ENCODE assay signal across 8 cellular contexts in the genomic region with DNA sequence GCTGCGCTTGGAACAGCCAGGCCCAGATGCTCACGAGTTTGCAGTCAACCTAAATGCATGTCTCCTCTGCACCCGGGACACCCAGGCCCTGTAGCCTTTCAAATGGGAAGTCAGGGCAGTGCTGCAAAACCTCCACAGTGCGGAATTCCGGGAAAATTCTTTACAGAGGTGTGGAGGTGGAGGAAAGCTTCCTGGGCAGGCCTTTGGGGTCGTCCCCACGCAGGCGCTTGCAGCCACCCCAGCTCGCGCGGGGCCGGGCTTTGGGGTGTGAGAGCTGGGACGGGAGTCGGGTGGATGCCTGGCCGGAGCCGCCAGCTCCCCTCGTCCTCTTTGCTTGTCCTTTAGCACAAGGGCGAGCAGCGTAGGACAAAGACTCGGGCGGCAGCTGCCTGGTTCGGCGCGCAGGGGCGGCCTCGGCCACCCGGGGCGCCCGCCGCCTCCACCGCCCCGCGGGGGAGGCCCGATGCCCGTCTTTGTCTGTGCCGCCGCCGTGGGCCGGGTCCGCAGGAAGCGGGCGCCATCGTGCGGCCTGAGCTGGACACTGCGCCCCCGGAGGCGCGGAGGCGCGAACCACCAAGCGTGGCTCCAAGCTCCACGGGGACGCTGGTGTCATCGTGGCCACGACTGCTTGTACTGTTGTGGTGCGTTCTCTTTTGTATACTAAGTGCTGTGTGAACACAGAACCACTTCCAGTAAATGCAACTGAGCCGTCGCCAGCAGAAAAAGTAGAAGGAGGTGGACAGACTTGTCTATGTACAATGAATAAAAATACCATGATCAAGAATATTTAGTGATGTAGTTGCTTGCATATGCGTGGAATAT. TPM values are rescaled to one million over a fixed set of nuclear protein-coding genes. Genes with fewer than 3 reads are reported as not detected.
DNase-seq lines count a peak whose midpoint lies in the region; ATAC-seq and TF ChIP-seq lines count a peak whose summit lies in the region.

No MANE protein-coding gene starts in this region.

- H3K36me3 Mint-ChIP-seq in activated naive CD4-positive, alpha-beta T cell treated with anti-CD3 and anti-CD28 coated beads, Interleukin-2, amount 50 U/mL, for 72 hours = no peaks in the 10 kb centered on the region

- peaks cover 11% of the 10 kb centered on the region for H3K4me1 ChIP-seq in HUES48 (ENCODE audit: control insufficient read depth, insufficient read depth, low read length)
- H3K4me1 ChIP-seq in upper lobe of right lung = no peaks in the 10 kb centered on the region

- H3K4me3 ChIP-seq in HUES48 (ENCODE audit: low read depth, low read length) (peak overlapping the region; percentile 68), upper lobe of right lung (peak overlapping the region; percentile 39)

- H3K27ac ChIP-seq in HUES48 (ENCODE audit: low read depth, low read length) = no peak overlapping the region
- H3K27ac ChIP-seq in upper lobe of right lung = no peak overlapping the region

- H3K36me3 ChIP-seq in HUES48 (ENCODE audit: control insufficient read depth, insufficient read depth, low read length) (no peaks in the 10 kb centered on the region), upper lobe of right lung (no peaks in the 10 kb centered on the region)

- no peak overlapping the region for H3K27ac Mint-ChIP-seq in activated naive CD4-positive, alpha-beta T cell treated with anti-CD3 and anti-CD28 coated beads, Interleukin-2, amount 50 U/mL, for 72 hours

- intact Hi-C loops in cardiac septum (cut with DNase I) (loop anchor here (10.0 kb wide), 1 partner anchor 1817 kb away; no protein-coding TSS in a partner anchor), upper lobe of right lung (cut with DNase I) (no loop called here)

- H3K9ac ChIP-seq in HUES48 (ENCODE audit: low read depth, low read length) = peak overlapping the region; percentile 44

- H3K9me3 ChIP-seq in HUES48 (ENCODE audit: control insufficient read depth, insufficient read depth, low read length) = no peaks in the 10 kb centered on the region
- no peaks in the 10 kb centered on the region for H3K9me3 ChIP-seq in upper lobe of right lung

- peak; percentile 43 for DNase-seq in DMS53 treated with DMSO at 0.1 percent for 48 hours (lab: John Stamatoyannopoulos, UW; ENCODE audit: unreplicated experiment)
- peak; percentile 37 for DNase-seq in SHP77 treated with DMSO at 0.1 percent for 48 hours (lab: John Stamatoyannopoulos, UW)
- peak; percentile 74 to 82 for DNase-seq in activated naive CD4-positive, alpha-beta T cell treated with anti-CD3 and anti-CD28 coated beads, Interleukin-2, amount 50 U/mL, for 72 hours (ENCODE audit: low spot score in 2 of 2)
- DNase-seq in cardiac septum (ENCODE audit: low spot score) = peak; percentile 87
- DNase-seq in pons (ENCODE audit: low spot score) = peak; percentile 38
- DNase-seq in upper lobe of right lung = peak; percentile 86

- ATAC-seq in GM21390 (IDR thresholded peaks at IDR 0.05; ENCODE audit: unreplicated experiment) (peak; percentile 98), upper lobe of right lung (peak; percentile 98)
- peak; percentile 87 to 93 for ATAC-seq in activated naive CD4-positive, alpha-beta T cell treated with anti-CD3 and anti-CD28 coated beads, Interleukin-2, amount 50 U/mL, for 72 hours

- peaks cover 35% of the 10 kb centered on the region for H3K27me3 ChIP-seq in HUES48 (ENCODE audit: control insufficient read depth, insufficient read depth, low read length)
- peaks cover 41% of the 10 kb centered on the region for H3K27me3 ChIP-seq in upper lobe of right lung

- no peaks in the 10 kb centered on the region for H3K9me3 Mint-ChIP-seq in activated naive CD4-positive, alpha-beta T cell treated with anti-CD3 and anti-CD28 coated beads, Interleukin-2, amount 50 U/mL, for 72 hours

- TF ChIP-seq CTCF in upper lobe of right lung (IDR thresholded peaks at IDR 0.05) = peak; percentile 96

RNA-seq across cellular contexts. Expression of gene BCL11A, which starts 28.2 kb away (rescaled TPM):
- total RNA-seq in activated naive CD4-positive, alpha-beta T cell treated with anti-CD3 and anti-CD28 coated beads, Interleukin-2, amount 50 U/mL, for 72 hours = under 1 TPM; 0.05 to 0.25 TPM
- total RNA-seq in cardiac septum (16.9 TPM), upper lobe of right lung (10.3 TPM)

Comparison
In these comparisons a context has a peak if more than half of its experiments do, and no peak if none do; other contexts are left out.
1. DNase-seq: peak in every context shown above with its lines; median percentile 87 in cardiac septum; 86 in upper lobe of right lung; 78 in activated naive CD4-positive, alpha-beta T cell treated with anti-CD3 and anti-CD28 coated beads, Interleukin-2, amount 50 U/mL, for 72 hours; 43 in DMS53 treated with DMSO at 0.1 percent for 48 hours; 38 in pons; 37 in SHP77 treated with DMSO at 0.1 percent for 48 hours.